Comparison of ENCODE assay signal across 35 cellular contexts in the genomic region with DNA sequence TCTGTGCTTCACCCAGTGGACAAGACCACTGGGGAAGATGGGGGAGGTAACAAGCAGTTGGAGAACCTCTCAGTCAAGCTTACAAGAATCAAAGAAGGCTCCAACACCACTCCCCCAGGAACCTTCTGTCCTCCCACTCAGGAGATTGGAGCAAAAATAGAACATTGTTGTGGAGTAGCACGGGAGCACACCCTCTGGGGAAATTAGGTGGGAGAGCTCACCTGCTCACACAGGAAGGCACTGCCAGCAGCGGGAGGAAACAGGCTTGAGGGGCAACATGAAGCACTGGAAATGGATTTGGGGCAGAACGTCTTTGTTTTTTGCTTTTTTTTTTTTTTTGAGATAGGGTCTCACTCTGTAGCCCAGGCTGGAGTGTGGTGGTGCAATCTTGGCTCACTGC. TPM values are rescaled to one million over a fixed set of nuclear protein-coding genes. Genes with fewer than 3 reads are reported as not detected.
"Had no signal": no experiment of that assay in that cellular context is flagged by ENCODE, and none has a peak within 500 bp of the region (broad histone marks: within the 10 kb centered on the region; RNA-seq: fewer than 3 reads in every experiment).

No MANE protein-coding gene starts in this region.

- H3K4me1 ChIP-seq: esophagus muscularis mucosa, foreskin keratinocyte, gastrocnemius medialis had no signal

- H3K4me3 Mint-ChIP-seq: activated CD4-positive, alpha-beta memory T cell treated with anti-CD3 and anti-CD28 coated beads for 36 hours; activated CD4-positive, alpha-beta T cell treated with anti-CD3 and anti-CD28 coated beads for 36 hours; activated CD4-positive, alpha-beta T cell treated with anti-CD3 and anti-CD28 coated beads, Interleukin-2, amount 10 ng/mL, durations not matched to agents 24 days and 14 days; activated naive CD8-positive, alpha-beta T cell; activated T-cell treated with anti-CD3 and anti-CD28 coated beads, Interleukin-2, amount 50 U/mL, for 4 hours; activated T-helper 17 cell treated with anti-CD3 and anti-CD28 coated beads, Interleukin-2, amount 50 U/mL, for 72 hours; central memory CD8-positive, alpha-beta T cell; dendritic cell treated with granulocyte-macrophage colony-stimulating factor and Interleukin-4, amounts not matched to agents 40 ng/mL and 50 ng/mL, for 4 days; endodermal cell; T-cell; T-helper 1 cell treated with Interleukin-12 subunit alpha and Interleukin-12 subunit beta and Interleukin-4 antibody, amounts not matched to agents 30 μg/mL and 1 μg/mL, for 36 hours had no signal

- FAIRE-seq: astrocyte had no signal

- H3K27ac Mint-ChIP-seq: activated CD4-positive, alpha-beta memory T cell treated with anti-CD3 and anti-CD28 coated beads for 36 hours; activated CD4-positive, alpha-beta T cell treated with anti-CD3 and anti-CD28 coated beads for 36 hours; activated CD4-positive, alpha-beta T cell treated with anti-CD3 and anti-CD28 coated beads, Interleukin-2, amount 10 ng/mL, durations not matched to agents 24 days and 14 days; activated naive CD8-positive, alpha-beta T cell; activated T-helper 17 cell treated with anti-CD3 and anti-CD28 coated beads, Interleukin-2, amount 50 U/mL, for 72 hours; dendritic cell treated with granulocyte-macrophage colony-stimulating factor and Interleukin-4, amounts not matched to agents 40 ng/mL and 50 ng/mL, for 4 days; endodermal cell; T-cell; T-helper 1 cell treated with Interleukin-12 subunit alpha and Interleukin-12 subunit beta and Interleukin-4 antibody, amounts not matched to agents 30 μg/mL and 1 μg/mL, for 36 hours had no signal

- DNase-seq: activated CD4-positive, alpha-beta memory T cell treated with anti-CD3 and anti-CD28 coated beads for 36 hours; activated CD4-positive, alpha-beta T cell treated with anti-CD3 and anti-CD28 coated beads for 36 hours; activated CD4-positive, alpha-beta T cell treated with anti-CD3 and anti-CD28 coated beads, Interleukin-2, amount 10 ng/mL, durations not matched to agents 24 days and 14 days; activated CD4-positive, CD25-positive, alpha-beta regulatory T cell; activated CD4-positive, CD25-positive, alpha-beta regulatory T cell treated with anti-CD3 and anti-CD28 coated beads, Interleukin-2, amount 50 U/mL, for 72 hours; activated CD8-positive, alpha-beta memory T cell treated with anti-CD3 and anti-CD28 coated beads, Interleukin-2, amount 50 U/mL, for 48 hours; activated effector memory CD4-positive, alpha-beta T cell treated with Interleukin-2 at 50 U/mL for 16 hours; activated gamma-delta T cell treated with Interleukin-2 at 50 U/mL for 16 hours; activated naive CD4-positive, alpha-beta T cell treated with anti-CD3 and anti-CD28 coated beads, Interleukin-2, amount 50 U/mL, for 16 hours; activated naive CD4-positive, alpha-beta T cell treated with Interleukin-2 at 50 U/mL for 16 hours; activated T-cell treated with anti-CD3 and anti-CD28 coated beads for 4 hours; activated T-cell treated with anti-CD3 and anti-CD28 coated beads, Interleukin-2, amount 50 U/mL, for 4 hours; amniotic stem cell; anterior cingulate cortex; brain microvascular endothelial cell; dorsolateral prefrontal cortex; effector memory CD4-positive, alpha-beta T cell; endodermal cell; foreskin keratinocyte; gastrocnemius medialis; glutamatergic neuron; heart right ventricle; T-cell; T-helper 9 cell; WERI-Rb-1 had no signal

- H3K4me3 ChIP-seq: coronary artery, dorsolateral prefrontal cortex, esophagus muscularis mucosa, gastrocnemius medialis, heart right ventricle had no signal

- H3K27me3 Mint-ChIP-seq: activated CD4-positive, alpha-beta T cell treated with anti-CD3 and anti-CD28 coated beads, Interleukin-2, amount 10 ng/mL, durations not matched to agents 24 days and 14 days had no signal

- ATAC-seq: activated CD4-positive, alpha-beta T cell treated with anti-CD3 and anti-CD28 coated beads for 36 hours; activated T-cell treated with anti-CD3 and anti-CD28 coated beads, Interleukin-2, amount 50 U/mL, for 4 hours; activated T-helper 17 cell treated with anti-CD3 and anti-CD28 coated beads, Interleukin-2, amount 50 U/mL, for 72 hours; foreskin keratinocyte; gastrocnemius medialis; heart right ventricle; T-cell had no signal

- H3K27ac ChIP-seq: brain microvascular endothelial cell, coronary artery, dorsolateral prefrontal cortex, esophagus muscularis mucosa, foreskin keratinocyte, gastrocnemius medialis, heart right ventricle, WERI-Rb-1 had no signal

- H3K9me3 ChIP-seq: esophagus muscularis mucosa, gastrocnemius medialis, heart right ventricle had no signal

- H3K36me3 ChIP-seq: brain microvascular endothelial cell, esophagus muscularis mucosa, gastrocnemius medialis, heart right ventricle, WERI-Rb-1 had no signal

- H3K9me3 Mint-ChIP-seq: activated CD4-positive, alpha-beta memory T cell treated with anti-CD3 and anti-CD28 coated beads for 36 hours; activated CD4-positive, alpha-beta T cell treated with anti-CD3 and anti-CD28 coated beads, Interleukin-2, amount 10 ng/mL, durations not matched to agents 24 days and 14 days; activated T-cell treated with anti-CD3 and anti-CD28 coated beads, Interleukin-2, amount 50 U/mL, for 4 hours; activated T-helper 17 cell treated with anti-CD3 and anti-CD28 coated beads, Interleukin-2, amount 50 U/mL, for 72 hours; central memory CD8-positive, alpha-beta T cell; dendritic cell treated with granulocyte-macrophage colony-stimulating factor and Interleukin-4, amounts not matched to agents 40 ng/mL and 50 ng/mL, for 4 days; endodermal cell; T-cell; T-helper 1 cell treated with Interleukin-12 subunit alpha and Interleukin-12 subunit beta and Interleukin-4 antibody, amounts not matched to agents 30 μg/mL and 1 μg/mL, for 36 hours had no signal

- H3K4me1 Mint-ChIP-seq: activated CD4-positive, alpha-beta T cell treated with anti-CD3 and anti-CD28 coated beads for 36 hours; activated CD4-positive, alpha-beta T cell treated with anti-CD3 and anti-CD28 coated beads, Interleukin-2, amount 10 ng/mL, durations not matched to agents 24 days and 14 days; activated T-helper 17 cell treated with anti-CD3 and anti-CD28 coated beads, Interleukin-2, amount 50 U/mL, for 72 hours; T-cell had no signal

RNA-seq across cellular contexts. Expression of gene HCN4, which starts 12.9 kb away (rescaled TPM):
- total RNA-seq: activated CD4-positive, alpha-beta memory T cell treated with anti-CD3 and anti-CD28 coated beads for 36 hours; activated CD4-positive, alpha-beta T cell treated with anti-CD3 and anti-CD28 coated beads for 36 hours; activated CD4-positive, alpha-beta T cell treated with anti-CD3 and anti-CD28 coated beads, Interleukin-2, amount 10 ng/mL, durations not matched to agents 24 days and 14 days; activated T-cell treated with anti-CD3 and anti-CD28 coated beads, Interleukin-2, amount 50 U/mL, for 4 hours; activated T-helper 17 cell treated with anti-CD3 and anti-CD28 coated beads, Interleukin-2, amount 50 U/mL, for 72 hours; bronchial epithelial cell; gastrocnemius medialis; T-cell; T-helper 2 cell treated with Interferon-gamma antibody and Interleukin-4, amounts not matched to agents 100 ng/mL and 5 ng/mL, for 36 hours had no signal
- polyA plus RNA-seq: foreskin keratinocyte had no signal
